Comparison of ENCODE assay signal across 9 cellular contexts in genomic region chr2:149313512-149313972, GRCh38. TPM values are rescaled to one million over a fixed set of nuclear protein-coding genes. Genes with fewer than 3 reads are reported as not detected.
DNase-seq lines count a peak whose midpoint lies in the region; ATAC-seq and TF ChIP-seq lines count a peak whose summit lies in the region.
"Had no signal": no experiment of that assay in that cellular context is flagged by ENCODE, and none has a peak within 500 bp of the region (broad histone marks: within the 10 kb centered on the region; RNA-seq: fewer than 3 reads in every experiment).

No MANE protein-coding gene starts in this region.

- H3K27me3 ChIP-seq in right cardiac atrium (ENCODE audit: control insufficient read depth, insufficient read depth) = no peaks in the 10 kb centered on the region

- TF ChIP-seq CTCF in Calu3 (IDR thresholded peaks at IDR 0.05; ENCODE audit: unreplicated experiment) = peak; percentile 61

- H3K4me1 ChIP-seq in right cardiac atrium (ENCODE audit: control insufficient read depth, insufficient read depth, low read length) = no peaks in the 10 kb centered on the region

- peak; percentile 28 for DNase-seq in Calu3
- peak; percentile 87 for DNase-seq in NCI-H2029 treated with DMSO at 0.1 percent for 48 hours (lab: John Stamatoyannopoulos, UW)
- DNase-seq in activated CD8-positive, alpha-beta T cell treated with anti-CD3 and anti-CD28 coated beads, Interleukin-2, amount 10 ng/mL, durations not matched to agents 7 days and 5 days = no peak
- DNase-seq in right cardiac atrium = peak in 2 of 3 donors; percentile 18 to 45
- no peak for DNase-seq in stimulated activated naive B cell treated with anti-CD40 and anti-IgM and Interleukin-4, amounts not matched to agents 10 μg/mL and 1 μg/mL and 100 μg/mL, for 72 hours
- no peak for DNase-seq in OCI-M2 (lab: John Stamatoyannopoulos, UW; ENCODE audit: unreplicated experiment)

- H3K9me3 Mint-ChIP-seq in Calu3 (ENCODE audit: low read depth, unreplicated experiment) = no peaks in the 10 kb centered on the region
- no peaks in the 10 kb centered on the region for H3K9me3 Mint-ChIP-seq in activated CD8-positive, alpha-beta T cell treated with anti-CD3 and anti-CD28 coated beads, Interleukin-2, amount 10 ng/mL, durations not matched to agents 7 days and 5 days (ENCODE audit: insufficient read depth)
- peaks cover 1 to 3% of the 10 kb centered on the region in 2 donors for H3K9me3 Mint-ChIP-seq in stimulated activated naive B cell treated with anti-CD40 and anti-IgM and Interleukin-4, amounts not matched to agents 10 μg/mL and 1 μg/mL and 100 μg/mL, for 72 hours

- H3K4me3 Mint-ChIP-seq in Calu3 (ENCODE audit: low read depth, unreplicated experiment) = no peak overlapping the region
- no peak overlapping the region for H3K4me3 Mint-ChIP-seq in activated CD8-positive, alpha-beta T cell treated with anti-CD3 and anti-CD28 coated beads, Interleukin-2, amount 10 ng/mL, durations not matched to agents 7 days and 5 days
- no peak overlapping the region for H3K4me3 Mint-ChIP-seq in stimulated activated naive B cell treated with anti-CD40 and anti-IgM and Interleukin-4, amounts not matched to agents 10 μg/mL and 1 μg/mL and 100 μg/mL, for 72 hours

- peaks cover 9% of the 10 kb centered on the region for H3K27me3 Mint-ChIP-seq in Calu3 (ENCODE audit: unreplicated experiment)
- H3K27me3 Mint-ChIP-seq in activated CD8-positive, alpha-beta T cell treated with anti-CD3 and anti-CD28 coated beads, Interleukin-2, amount 10 ng/mL, durations not matched to agents 7 days and 5 days (ENCODE audit: low read depth) = peaks cover 3% of the 10 kb centered on the region
- H3K27me3 Mint-ChIP-seq in stimulated activated naive B cell treated with anti-CD40 and anti-IgM and Interleukin-4, amounts not matched to agents 10 μg/mL and 1 μg/mL and 100 μg/mL, for 72 hours = peaks cover 15 to 16% of the 10 kb centered on the region in 2 donors

- no peak overlapping the region for H3K27ac Mint-ChIP-seq in Calu3 (ENCODE audit: unreplicated experiment)
- no peak overlapping the region for H3K27ac Mint-ChIP-seq in activated CD8-positive, alpha-beta T cell treated with anti-CD3 and anti-CD28 coated beads, Interleukin-2, amount 10 ng/mL, durations not matched to agents 7 days and 5 days
- H3K27ac Mint-ChIP-seq in stimulated activated naive B cell treated with anti-CD40 and anti-IgM and Interleukin-4, amounts not matched to agents 10 μg/mL and 1 μg/mL and 100 μg/mL, for 72 hours = no peak overlapping the region

- CTCF ChIA-PET in Calu3 (lab: Charles Lee) = interaction anchor here (0.8 to 1.4 kb wide), 3 partner anchors 273 to 297 kb away, joined by 3 to 10 read pairs (median 3); no protein-coding TSS in a partner anchor
- CTCF ChIA-PET in activated CD8-positive, alpha-beta T cell treated with anti-CD3 and anti-CD28 coated beads, Interleukin-2, amount 10 ng/mL, durations not matched to agents 7 days and 5 days (lab: Charles Lee) = interaction anchor here (1.3 kb wide), 1 partner anchor 274 kb away, joined by 6 read pairs; no protein-coding TSS in a partner anchor

- H3K9me3 ChIP-seq in right cardiac atrium (ENCODE audit: control insufficient read depth, low read length) = no peaks in the 10 kb centered on the region

- H3K36me3 Mint-ChIP-seq in Calu3 (ENCODE audit: insufficient read depth, unreplicated experiment) = no peaks in the 10 kb centered on the region
- H3K36me3 Mint-ChIP-seq in activated CD8-positive, alpha-beta T cell treated with anti-CD3 and anti-CD28 coated beads, Interleukin-2, amount 10 ng/mL, durations not matched to agents 7 days and 5 days (ENCODE audit: low read depth) = no peaks in the 10 kb centered on the region
- H3K36me3 Mint-ChIP-seq in stimulated activated naive B cell treated with anti-CD40 and anti-IgM and Interleukin-4, amounts not matched to agents 10 μg/mL and 1 μg/mL and 100 μg/mL, for 72 hours = no peaks in the 10 kb centered on the region

- H3K27ac ChIP-seq in right cardiac atrium (ENCODE audit: low read length) = no peak overlapping the region

- no peaks in the 10 kb centered on the region for H3K4me1 Mint-ChIP-seq in Calu3 (ENCODE audit: low read depth, unreplicated experiment)
- no peaks in the 10 kb centered on the region for H3K4me1 Mint-ChIP-seq in activated CD8-positive, alpha-beta T cell treated with anti-CD3 and anti-CD28 coated beads, Interleukin-2, amount 10 ng/mL, durations not matched to agents 7 days and 5 days (ENCODE audit: low read depth)
- peaks cover 0 to 3% of the 10 kb centered on the region in 2 donors for H3K4me1 Mint-ChIP-seq in stimulated activated naive B cell treated with anti-CD40 and anti-IgM and Interleukin-4, amounts not matched to agents 10 μg/mL and 1 μg/mL and 100 μg/mL, for 72 hours

- BruUV-seq in Calu3 (replicated peaks; lab: Mats Ljungman, UMichigan) = no TSS peak

- ATAC-seq in GM19043 (IDR thresholded peaks at IDR 0.05; ENCODE audit: low read depth, unreplicated experiment) (peak; percentile 95), HG03066 (IDR thresholded peaks at IDR 0.05; ENCODE audit: low read depth, unreplicated experiment) (peak; percentile 94), right cardiac atrium (peak; percentile 64 to 69)
- ATAC-seq in activated CD8-positive, alpha-beta T cell treated with anti-CD3 and anti-CD28 coated beads, Interleukin-2, amount 10 ng/mL, durations not matched to agents 7 days and 5 days = peak; percentile 51
- ATAC-seq in stimulated activated naive B cell treated with anti-CD40 and anti-IgM and Interleukin-4, amounts not matched to agents 10 μg/mL and 1 μg/mL and 100 μg/mL, for 72 hours (replicated peaks) = peak; percentile 63 to 75

- intact Hi-C loops in Calu3 (cut with micrococcal nuclease; ENCODE audit: unreplicated experiment) = loop anchor here (2.0 to 5.0 kb wide), 2 partner anchors 221 to 297 kb away; no protein-coding TSS in a partner anchor
- intact Hi-C loops in right cardiac atrium (cut with DNase I) = loop anchor here in 3 of 4 donors (5.0 to 10.0 kb wide), 3 partner anchors 289 to 299 kb away; no protein-coding TSS in a partner anchor

- POLR2A ChIA-PET in activated CD8-positive, alpha-beta T cell treated with anti-CD3 and anti-CD28 coated beads, Interleukin-2, amount 10 ng/mL, durations not matched to agents 7 days and 5 days (lab: Charles Lee) = no interaction called here

- H3K4me3 ChIP-seq in right cardiac atrium (ENCODE audit: low read length) = no peak overlapping the region

- 6% methylated on average over 8 of the region's 8 CpGs for WGBS in right cardiac atrium

RNA-seq across cellular contexts. Expression of gene LYPD6, which starts 16.8 kb away (rescaled TPM):
- total RNA-seq in Calu3 (2022) (3.4 and 3.9 TPM in 2 replicates), right cardiac atrium (under 1 TPM; 0.28 to 0.57 (median 0.51) TPM)
- total RNA-seq in activated CD8-positive, alpha-beta T cell treated with anti-CD3 and anti-CD28 coated beads, Interleukin-2, amount 10 ng/mL, durations not matched to agents 7 days and 5 days = not detected
- polyA plus RNA-seq in right cardiac atrium = 0.48 TPM
- total RNA-seq: T-helper 1 cell treated with Interleukin-12 subunit alpha and Interleukin-12 subunit beta and Interleukin-4 antibody, amounts not matched to agents 30 ng/mL and 1 ng/mL, for 36 hours had no signal

Comparison
In these comparisons a context has a peak if more than half of its experiments do, and no peak if none do; other contexts are left out.
1. DNase-seq: peak in Calu3 (single experiment), NCI-H2029 treated with DMSO at 0.1 percent for 48 hours (single experiment) and right cardiac atrium (2 of 3); none in activated CD8-positive, alpha-beta T cell treated with anti-CD3 and anti-CD28 coated beads, Interleukin-2, amount 10 ng/mL, durations not matched to agents 7 days and 5 days (single experiment), stimulated activated naive B cell treated with anti-CD40 and anti-IgM and Interleukin-4, amounts not matched to agents 10 μg/mL and 1 μg/mL and 100 μg/mL, for 72 hours (single experiment) and OCI-M2 (single experiment).
2. Peak in every context shown above with its lines, with median percentiles within 50 percentile points of each other: ATAC-seq.